9 cellular contexts compared by ENCODE assay signal in genomic region chr10:95183451-95184230, GRCh38. TPM values are rescaled to one million over a fixed set of nuclear protein-coding genes. Genes with fewer than 3 reads are reported as not detected.
DNase-seq lines count a peak whose midpoint lies in the region; ATAC-seq and TF ChIP-seq lines count a peak whose summit lies in the region.
"Had no signal": no experiment of that assay in that cellular context is flagged by ENCODE, and none has a peak within 500 bp of the region (broad histone marks: within the 10 kb centered on the region; RNA-seq: fewer than 3 reads in every experiment).

No MANE protein-coding gene starts in this region.

- H3K27ac ChIP-seq in duodenal mucosa (ENCODE audit: low read depth, low read length) (peak overlapping the region; percentile 66), lower lobe of right lung (peak overlapping the region; percentile 89)

- DNase-seq in AG09309 (ENCODE audit: low read depth) (peak; percentile 18), NCI-H510A (lab: John Stamatoyannopoulos, UW) (peak; percentile 78), lower lobe of right lung (peak; percentile 92)
- DNase-seq in activated CD4-positive, alpha-beta T cell treated with anti-CD3 and anti-CD28 coated beads, Interleukin-2, amount 50 U/mL, for 24 hours (ENCODE audit: low read depth in 1 of 2, low spot score in 1 of 2), result peak; percentile 29 to 50
- DNase-seq in stimulated activated CD4-positive, alpha-beta T cell treated with anti-CD3 and anti-CD28 coated beads, TNF-alpha, amount 100 ng/mL, for 24 hours (ENCODE audit: low read depth in 3 of 3), result peak; percentile 10 to 77 (median 36)

- peak overlapping the region; percentile 40 for H3K4me3 ChIP-seq in AG09309 (ENCODE audit: control insufficient read depth, low read depth, low read length)
- H3K4me3 ChIP-seq in duodenal mucosa (ENCODE audit: low read depth in 1 of 2, low read length in 2 of 2), result peak overlapping the region; percentile 73 to 81
- peak overlapping the region; percentile 68 for H3K4me3 ChIP-seq in lower lobe of right lung

- H3K27me3 ChIP-seq in duodenal mucosa (ENCODE audit: control insufficient read depth in 1 of 2, insufficient read depth in 2 of 2, low read length in 2 of 2), result no peaks in the 10 kb centered on the region
- H3K27me3 ChIP-seq in lower lobe of right lung (ENCODE audit: low read depth), result no peaks in the 10 kb centered on the region

- ATAC-seq in GM18907 (IDR thresholded peaks at IDR 0.05; ENCODE audit: unreplicated experiment) (peak; percentile 98), HG03108 (IDR thresholded peaks at IDR 0.05; ENCODE audit: unreplicated experiment) (peak; percentile 99), lower lobe of right lung (peak; percentile 97 to 99)

- H3K36me3 ChIP-seq in duodenal mucosa (ENCODE audit: control insufficient read depth in 1 of 2, insufficient read depth in 2 of 2, low read length in 2 of 2), result no peaks in the 10 kb centered on the region
- no peaks in the 10 kb centered on the region for H3K36me3 ChIP-seq in lower lobe of right lung

- TF ChIP-seq CTCF in AG09309 (IDR thresholded peaks at IDR 0.05; ENCODE audit: control insufficient read depth, insufficient read depth, low read depth, low read length, missing control alignments) (peak; percentile 79), lower lobe of right lung (IDR thresholded peaks at IDR 0.05) (peak; percentile 99)

- no peaks in the 10 kb centered on the region for H3K9me3 ChIP-seq in duodenal mucosa (ENCODE audit: control insufficient read depth in 1 of 2, low read length in 2 of 2)
- no peaks in the 10 kb centered on the region for H3K9me3 ChIP-seq in lower lobe of right lung

- peak overlapping the region; percentile 71 to 83 for H3K9ac ChIP-seq in duodenal mucosa (ENCODE audit: low read depth in 1 of 2, low read length in 2 of 2)

- H3K4me1 ChIP-seq in duodenal mucosa (ENCODE audit: control insufficient read depth in 1 of 2, insufficient read depth in 2 of 2, low read length in 2 of 2) (peaks cover 0 to 4% of the 10 kb centered on the region in 2 donors), lower lobe of right lung (peaks cover 17% of the 10 kb centered on the region)

- intact Hi-C loops in lower lobe of right lung (cut with DNase I), result no loop called here

RNA-seq across cellular contexts. Expression of gene ACSM6, which starts 10.4 kb away (rescaled TPM):
- not detected for total RNA-seq in lower lobe of right lung
- total RNA-seq: T-helper 2 cell treated with Interferon-gamma antibody and Interleukin-4, amounts not matched to agents 100 ng/mL and 5 ng/mL, for 36 hours had no signal

Comparison
In these comparisons a context has a peak if more than half of its experiments do, and no peak if none do; other contexts are left out.
1. Peak in every context shown above with its lines: DNase-seq, ATAC-seq, H3K4me3 ChIP-seq and H3K27ac ChIP-seq.
2. DNase-seq: peak in every context shown above with its lines; median percentile 92 in lower lobe of right lung; 78 in NCI-H510A; 40 in activated CD4-positive, alpha-beta T cell treated with anti-CD3 and anti-CD28 coated beads, Interleukin-2, amount 50 U/mL, for 24 hours; 36 in stimulated activated CD4-positive, alpha-beta T cell treated with anti-CD3 and anti-CD28 coated beads, TNF-alpha, amount 100 ng/mL, for 24 hours; 18 in AG09309.